8 cellular contexts compared by ENCODE assay signal in genomic region chr22:41976961-41977566, GRCh38.
DNase-seq lines count a peak whose midpoint lies in the region; ATAC-seq lines count a peak whose summit lies in the region.

No MANE protein-coding gene starts in this region.

- H3K9me3 ChIP-seq in SK-N-MC (ENCODE audit: low read depth, low read length) = no peaks in the 10 kb centered on the region
- no peaks in the 10 kb centered on the region for H3K9me3 ChIP-seq in iPS DF 6.9 (ENCODE audit: control insufficient read depth, insufficient read depth, low read length)

- H3K27ac ChIP-seq in SK-N-MC (no peak overlapping the region), iPS DF 6.9 (ENCODE audit: low read length) (no peak overlapping the region), substantia nigra (ENCODE audit: low read depth, low read length, poor library complexity, severe bottlenecking) (peak overlapping the region; percentile 42)

- DNase-seq in activated T-cell treated with anti-CD3 and anti-CD28 coated beads, Interleukin-2, amount 50 U/mL, for 24 hours = peak; percentile 51
- DNase-seq in activated T-cell treated with anti-CD3 and anti-CD28 coated beads, Interleukin-2, amount 50 U/mL, for 1 hour = no peak
- DNase-seq in SK-N-MC (ENCODE audit: low read depth, low spot score) (no peak), iPS DF 6.9 (ENCODE audit: low read depth, low spot score) (no peak), substantia nigra (lab: John Stamatoyannopoulos, UW) (peak in 2 of 49 donors; percentile 59 to 86), NOMO-1 treated with dmso at 0.1 percent for 144 hours (lab: John Stamatoyannopoulos, UW; ENCODE audit: unreplicated experiment) (no peak)
- DNase-seq in activated CD4-positive, CD25-positive, alpha-beta regulatory T cell (lab: John Stamatoyannopoulos, UW) = no peak

- peak overlapping the region; percentile 20 for H3K4me3 Mint-ChIP-seq in activated T-cell treated with anti-CD3 and anti-CD28 coated beads, Interleukin-2, amount 50 U/mL, for 24 hours

- H3K36me3 ChIP-seq in SK-N-MC (ENCODE audit: insufficient read depth, low read length) = no peaks in the 10 kb centered on the region
- H3K36me3 ChIP-seq in iPS DF 6.9 (ENCODE audit: control insufficient read depth, insufficient read depth, low read length) = peaks cover 4% of the 10 kb centered on the region; the same call in 1 of the 2 replicates

- peaks cover 54% of the 10 kb centered on the region for H3K27me3 Mint-ChIP-seq in activated T-cell treated with anti-CD3 and anti-CD28 coated beads, Interleukin-2, amount 50 U/mL, for 24 hours

- no peaks in the 10 kb centered on the region for H3K9me3 Mint-ChIP-seq in activated T-cell treated with anti-CD3 and anti-CD28 coated beads, Interleukin-2, amount 50 U/mL, for 24 hours

- H3K4me3 ChIP-seq in SK-N-MC (peak overlapping the region; percentile 81), iPS DF 6.9 (ENCODE audit: low read length) (peak overlapping the region; percentile 39; the same call in 1 of the 2 replicates)

- peak overlapping the region; percentile 47 for H3K9ac ChIP-seq in SK-N-MC (ENCODE audit: insufficient read length)

- H3K27ac Mint-ChIP-seq in activated T-cell treated with anti-CD3 and anti-CD28 coated beads, Interleukin-2, amount 50 U/mL, for 24 hours = no peak overlapping the region

- ATAC-seq in GM18511 (IDR thresholded peaks at IDR 0.05; ENCODE audit: unreplicated experiment) = no peak

- peaks cover 16% of the 10 kb centered on the region for H3K27me3 ChIP-seq in iPS DF 6.9 (ENCODE audit: control insufficient read depth, insufficient read depth, low read length)

- no CpG with 5 or more reads among the region's 46 CpGs for WGBS in iPS DF 6.9 (ENCODE audit: insufficient coverage, insufficient read length)

- H3K4me1 Mint-ChIP-seq in activated T-cell treated with anti-CD3 and anti-CD28 coated beads, Interleukin-2, amount 50 U/mL, for 24 hours (ENCODE audit: low read depth) = peaks cover 13% of the 10 kb centered on the region

- H3K4me1 ChIP-seq in iPS DF 6.9 (ENCODE audit: control insufficient read depth, insufficient read depth, low read length) = peaks cover 5% of the 10 kb centered on the region; the same call in 1 of the 2 replicates

- H3K36me3 Mint-ChIP-seq in activated T-cell treated with anti-CD3 and anti-CD28 coated beads, Interleukin-2, amount 50 U/mL, for 24 hours (ENCODE audit: low read depth) = no peaks in the 10 kb centered on the region
